In genomic region chr7:90681336-90682019, GRCh38 we compare ENCODE assay signal across 1 cellular context.
TF ChIP-seq lines count a peak whose summit lies in the region.

No MANE protein-coding gene starts in this region.

TF ChIP-seq in SK-N-SH, 30 proteins besides CTCF, POLR2A, EP300 and RAD21 (continued from another document):
- no peak for TF ChIP-seq ZBTB33 (IDR thresholded peaks at IDR 0.05; ENCODE audit: borderline replicate concordance, low read depth)
- TF ChIP-seq RCOR1 (IDR thresholded peaks at IDR 0.05; ENCODE audit: low read length), result no peak
- no peak for TF ChIP-seq IRF3 (IDR thresholded peaks at IDR 0.05; ENCODE audit: low read depth, low read length)
- no peak for TF ChIP-seq TAF1 (IDR thresholded peaks at IDR 0.05; ENCODE audit: borderline replicate concordance, low read depth, low read length)
- no peak for TF ChIP-seq GATA2 (CRISPR knock-in tag; IDR thresholded peaks at IDR 0.05)
- TF ChIP-seq SIN3A (IDR thresholded peaks at IDR 0.05; ENCODE audit: borderline replicate concordance, low read depth, low read length), result no peak
- TF ChIP-seq YY1 (IDR thresholded peaks at IDR 0.05; ENCODE audit: low read depth), result no peak
- no peak for TF ChIP-seq MXI1 (IDR thresholded peaks at IDR 0.05; ENCODE audit: low read depth, low read length)
- TF ChIP-seq NFIC (IDR thresholded peaks at IDR 0.05; ENCODE audit: borderline replicate concordance), result peak; percentile 17; the same call in 1 of the 2 replicates
- TF ChIP-seq FOXM1 (IDR thresholded peaks at IDR 0.05; ENCODE audit: low read depth), result no peak
- 0 out of 2 replicates have a peak, but pooled peaks have one; percentile 8 for TF ChIP-seq TCF12 (IDR thresholded peaks at IDR 0.05)
- TF ChIP-seq GABPA (IDR thresholded peaks at IDR 0.05; ENCODE audit: low read depth), result no peak
- TF ChIP-seq POLR2AphosphoS5 (IDR thresholded peaks at IDR 0.05; ENCODE audit: low read depth, low read length), result no peak
- TF ChIP-seq FOSL2 (IDR thresholded peaks at IDR 0.05; ENCODE audit: borderline replicate concordance, low read depth), result no peak
- TF ChIP-seq RFX5 (IDR thresholded peaks at IDR 0.05; ENCODE audit: low read length), result no peak
- no peak; the same call in 1 of the 2 replicates for TF ChIP-seq PBX3 (IDR thresholded peaks at IDR 0.05)
